30 cellular contexts compared by ENCODE assay signal in genomic region chr1:171943973-171944561, GRCh38.
"Had no signal": no experiment of that assay in that cellular context is flagged by ENCODE, and none has a peak within 500 bp of the region (broad histone marks: within the 10 kb centered on the region; RNA-seq: fewer than 3 reads in every experiment).

No MANE protein-coding gene starts in this region.

- DNase-seq: Kasumi-1, MG63, NCI-H1048, NCI-H1092 treated with DMSO at 0.1 percent for 48 hours, NCI-H1105 treated with DMSO at 0.1 percent for 48 hours, NCI-H1417, NCI-H1436, NCI-H146, NCI-H1694, NCI-H187, NCI-H1930, NCI-H2029 treated with DMSO at 0.1 percent for 48 hours, NCI-H2081 treated with DMSO at 0.1 percent for 48 hours, NCI-H2171 treated with DMSO at 0.1 percent for 48 hours, NCI-H2227 treated with DMSO at 0.1 percent for 48 hours, NCI-H345, NCI-H446, NCI-H510A treated with DMSO at 0.1 percent for 48 hours, NCI-H524 treated with DMSO at 0.1 percent for 48 hours, NCI-H526 treated with DMSO at 0.1 percent for 48 hours, NCI-H774, PC-9, SHP77, SIG-M5, SJCRH30 had no signal

- H3K4me3 ChIP-seq: MG63, PC-9, SJCRH30, SK-N-MC had no signal

- H3K9me3 ChIP-seq: MG63, SJCRH30 had no signal

- H3K4me2 ChIP-seq: PC-9 had no signal

- H3K27me3 ChIP-seq: MG63, SJCRH30 had no signal

- H2AFZ ChIP-seq: PC-9 had no signal

- H3K27ac ChIP-seq: PC-9, RWPE1, SJCRH30, SK-N-MC had no signal

- H3K36me3 ChIP-seq: MG63, SJCRH30 had no signal

- ATAC-seq: Panc1, Right ventricle myocardium inferior, SK-N-SH treated with all-trans-retinoic acid at 6 μM for 48 hours had no signal
